Comparison of ENCODE assay signal across 12 cellular contexts in the genomic region with DNA sequence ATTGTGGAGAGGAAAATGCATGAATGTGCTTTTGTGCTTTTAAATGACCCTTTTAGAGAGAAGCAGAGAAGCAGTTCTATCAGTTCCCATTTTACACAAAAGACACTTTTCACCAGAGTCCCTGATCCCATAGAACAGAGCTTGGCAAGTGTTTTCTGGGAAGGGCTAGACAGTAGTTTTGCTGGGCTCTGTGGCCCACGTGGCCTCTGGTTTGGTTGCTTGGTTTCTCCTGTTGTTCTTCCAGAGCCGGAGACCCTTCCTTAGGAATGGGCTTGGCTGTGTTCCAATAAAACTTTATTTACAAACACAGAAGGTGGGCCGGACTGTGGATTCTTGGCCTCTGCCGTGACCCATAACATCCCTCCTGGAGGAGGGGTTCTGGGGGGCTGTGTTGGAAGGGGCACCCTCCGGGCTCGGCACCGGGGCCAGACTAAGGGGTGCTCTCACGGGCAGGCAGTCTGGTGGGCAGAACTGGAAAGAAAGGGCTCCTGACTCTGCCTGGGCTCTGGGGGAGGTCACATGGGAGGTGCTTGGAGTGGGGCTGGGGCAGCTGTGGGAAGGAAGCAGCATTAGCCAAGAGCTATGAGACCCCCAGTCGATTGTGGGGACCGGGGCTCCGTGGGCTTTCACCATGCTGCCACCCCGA. TPM values are rescaled to one million over a fixed set of nuclear protein-coding genes. Genes with fewer than 3 reads are reported as not detected.
DNase-seq lines count a peak whose midpoint lies in the region; ATAC-seq and TF ChIP-seq lines count a peak whose summit lies in the region.
"Had no signal": no experiment of that assay in that cellular context is flagged by ENCODE, and none has a peak within 500 bp of the region (broad histone marks: within the 10 kb centered on the region; RNA-seq: fewer than 3 reads in every experiment).

No MANE protein-coding gene starts in this region.

- H3K9me3 ChIP-seq in subcutaneous abdominal adipose tissue (ENCODE audit: control insufficient read depth in 5 of 5, low read length in 5 of 5): no peaks in the 10 kb centered on the region
- H3K9me3 ChIP-seq in adrenal gland (replicated peaks in 1 of 3): no peaks in the 10 kb centered on the region
- H3K9me3 ChIP-seq: left lung had no signal

- POLR2A ChIA-PET in RWPE1 (lab: Yijun Ruan, JAX; ENCODE audit: low non-redundant PET): no interaction called here

- no peak for ATAC-seq in HG02970 (IDR thresholded peaks at IDR 0.05; ENCODE audit: low FRiP score, unreplicated experiment)
- ATAC-seq: left lung had no signal

- TF ChIP-seq POLR2A in adrenal gland (IDR thresholded peaks at IDR 0.05): no peak

- H3K36me3 Mint-ChIP-seq in activated T-cell treated with anti-CD3 and anti-CD28 coated beads, Interleukin-2, amount 50 U/mL, for 24 hours (ENCODE audit: low read depth): peaks cover 36% of the 10 kb centered on the region
- H3K36me3 Mint-ChIP-seq in immature natural killer cell: peaks cover 0 to 5% (median 0%) of the 10 kb centered on the region in 3 donors

- H3K9me3 Mint-ChIP-seq in activated T-cell treated with anti-CD3 and anti-CD28 coated beads, Interleukin-2, amount 50 U/mL, for 24 hours: peaks cover 5% of the 10 kb centered on the region
- no peaks in the 10 kb centered on the region for H3K9me3 Mint-ChIP-seq in immature natural killer cell

- H3K27ac ChIP-seq in RWPE1: peak overlapping the region; percentile 7; the same call in 1 of the 2 replicates
- H3K27ac ChIP-seq in subcutaneous abdominal adipose tissue (ENCODE audit: low read depth, low read length): peak overlapping the region; percentile 10
- H3K27ac ChIP-seq in adrenal gland: peak overlapping the region in 1 of 5 donors; percentile 19
- H3K27ac ChIP-seq: left lung, SK-N-MC had no signal

- H3K27me3 Mint-ChIP-seq in activated T-cell treated with anti-CD3 and anti-CD28 coated beads, Interleukin-2, amount 50 U/mL, for 24 hours: no peaks in the 10 kb centered on the region
- H3K27me3 Mint-ChIP-seq in immature natural killer cell (ENCODE audit: low read depth in 3 of 3): peaks cover 2 to 16% (median 13%) of the 10 kb centered on the region in 3 donors

- H3K4me1 Mint-ChIP-seq in activated T-cell treated with anti-CD3 and anti-CD28 coated beads, Interleukin-2, amount 50 U/mL, for 24 hours (ENCODE audit: low read depth): peaks cover 59% of the 10 kb centered on the region
- peaks cover 40 to 46% of the 10 kb centered on the region in 2 donors for H3K4me1 Mint-ChIP-seq in immature natural killer cell

- CTCF ChIA-PET in RWPE1 (lab: Yijun Ruan, JAX): interaction anchor here (0.6 kb wide), 1 partner anchor 11 kb away, joined by 3 read pairs; no protein-coding TSS in a partner anchor

- intact Hi-C loops in adrenal gland (cut with DNase I): no loop called here

- TF ChIP-seq CTCF in RWPE1 (conservative IDR thresholded peaks at IDR 0.05; ENCODE audit: low read depth) (no peak), adrenal gland (IDR thresholded peaks at IDR 0.05) (no peak)

- H3K4me3 ChIP-seq in subcutaneous abdominal adipose tissue (ENCODE audit: low read depth in 1 of 5, low read length in 5 of 5): no peak overlapping the region
- H3K4me3 ChIP-seq in adrenal gland: no peak overlapping the region
- H3K4me3 ChIP-seq: left lung, SK-N-MC had no signal

- H3K4me1 ChIP-seq in subcutaneous abdominal adipose tissue (ENCODE audit: control insufficient read depth in 5 of 5, insufficient read depth in 5 of 5, low read length in 5 of 5): peaks cover 9 to 64% (median 52%) of the 10 kb centered on the region in 5 donors
- H3K4me1 ChIP-seq in adrenal gland (replicated peaks in 1 of 2): peaks cover 17 to 27% of the 10 kb centered on the region in 2 donors

- peak overlapping the region; percentile 85 for H3K27ac Mint-ChIP-seq in activated T-cell treated with anti-CD3 and anti-CD28 coated beads, Interleukin-2, amount 50 U/mL, for 24 hours
- peak overlapping the region in 5 of 6 donors; percentile 51 to 69 (median 62) for H3K27ac Mint-ChIP-seq in immature natural killer cell

- H3K27me3 ChIP-seq in subcutaneous abdominal adipose tissue (ENCODE audit: control insufficient read depth in 5 of 5, insufficient read depth in 4 of 5, low read length in 5 of 5) (no peaks in the 10 kb centered on the region), adrenal gland (no peaks in the 10 kb centered on the region)
- H3K27me3 ChIP-seq: left lung had no signal

- peak overlapping the region in 2 of 5 donors; percentile 42 to 53 for H3K9ac ChIP-seq in subcutaneous abdominal adipose tissue (ENCODE audit: low read length in 5 of 5)

- peak overlapping the region; percentile 15 for H3K4me3 Mint-ChIP-seq in activated T-cell treated with anti-CD3 and anti-CD28 coated beads, Interleukin-2, amount 50 U/mL, for 24 hours
- H3K4me3 Mint-ChIP-seq in immature natural killer cell: no peak overlapping the region

- DNase-seq in activated T-cell treated with anti-CD3 and anti-CD28 coated beads, Interleukin-2, amount 50 U/mL, for 24 hours: no peak
- no peak for DNase-seq in activated T-cell treated with anti-CD3 and anti-CD28 coated beads for 4 hours
- no peak for DNase-seq in RWPE1 (ENCODE audit: low spot score)
- no peak for DNase-seq in immature natural killer cell
- DNase-seq in adrenal gland: no peak
- no peak for DNase-seq in dermis blood vessel endothelial cell
- DNase-seq: activated effector memory CD4-positive, alpha-beta T cell treated with anti-CD3 and anti-CD28 coated beads, Interleukin-2, amount 50 U/mL, for 16 hours; left lung had no signal

- H3K36me3 ChIP-seq in subcutaneous abdominal adipose tissue (ENCODE audit: control insufficient read depth in 5 of 5, insufficient read depth in 5 of 5, low read length in 5 of 5) (no peaks in the 10 kb centered on the region), adrenal gland (replicated peaks in 1 of 2) (no peaks in the 10 kb centered on the region)
- H3K36me3 ChIP-seq: left lung had no signal

- WGBS in adrenal gland, 4 donors: 64 to 91% (median 72%) methylated on average over 7 to 12 of the region's 12 CpGs

RNA-seq across cellular contexts. Expression of a gene that starts 3.2 kb away (rescaled TPM):
- polyA plus RNA-seq in immature natural killer cell (10 to 100 TPM in 2 of 3 donors, 1 to 10 TPM in 1; 6.9 to 16.4 (median 12.5) TPM), adrenal gland (100 to 1,000 TPM in 1 of 3 donors, 10 to 100 TPM in 1, 1 to 10 TPM in 1; 3.9 to 208 (median 72.9) TPM)
- total RNA-seq in adrenal gland (10 to 100 TPM; 18.7 to 71.0 (median 31.6) TPM), dermis blood vessel endothelial cell (32.1 and 33.2 TPM in 2 replicates)

RNA-seq across cellular contexts. Expression of a gene that starts 3.3 kb away (rescaled TPM):
- 100 to 1,000 TPM; 163 to 285 (median 170) TPM for polyA plus RNA-seq in immature natural killer cell
- 100 to 1,000 TPM in 3 of 8 donors, 10 to 100 TPM in 5; 50.5 to 122 (median 67.5) TPM for total RNA-seq in adrenal gland
- polyA plus RNA-seq in adrenal gland: 100 to 1,000 TPM in 2 of 3 donors, 10 to 100 TPM in 1; 24.1 to 355 (median 341) TPM
- total RNA-seq in dermis blood vessel endothelial cell: 114 and 166 TPM in 2 replicates

RNA-seq across cellular contexts. Expression of a gene that starts 23.8 kb away (rescaled TPM):
- polyA plus RNA-seq in immature natural killer cell (10 to 100 TPM in 1 of 3 donors, 1 to 10 TPM in 2; 2.7 to 13.2 (median 2.7) TPM), adrenal gland (not detected)
- total RNA-seq in adrenal gland (under 1 TPM in 1 of 8 donors, not detected in 7; 0.11 TPM), dermis blood vessel endothelial cell (not detected in 2 replicates)
- total RNA-seq: esophagus mucosa had no signal

RNA-seq across cellular contexts. Expression of a gene that starts 28.3 kb away (rescaled TPM):
- not detected for polyA plus RNA-seq in immature natural killer cell
- 1 to 10 TPM in 5 of 8 donors, under 1 TPM in 3; 0.32 to 1.7 (median 1.3) TPM for total RNA-seq in adrenal gland
- under 1 TPM; 0.37 to 0.81 (median 0.40) TPM for polyA plus RNA-seq in adrenal gland
- under 0.01 and 0.14 TPM in 2 replicates for total RNA-seq in dermis blood vessel endothelial cell
- total RNA-seq: esophagus mucosa, left lung had no signal

RNA-seq across cellular contexts. Expression of a gene that starts 49.7 kb away (rescaled TPM):
- 10 to 100 TPM in 1 of 3 donors, 1 to 10 TPM in 1, under 1 TPM in 1; 0.96 to 10.8 (median 2.5) TPM for polyA plus RNA-seq in immature natural killer cell
- 1 to 10 TPM in 6 of 8 donors, under 1 TPM in 2; 0.43 to 3.2 (median 1.5) TPM for total RNA-seq in adrenal gland
- polyA plus RNA-seq in adrenal gland: under 1 TPM; 0.05 to 0.56 (median 0.27) TPM
- 0.17 and 0.19 TPM in 2 replicates for total RNA-seq in dermis blood vessel endothelial cell
